8 cellular contexts compared by ENCODE assay signal in genomic region chrX:102517331-102517730, GRCh38. TPM values are rescaled to one million over a fixed set of nuclear protein-coding genes. Genes with fewer than 3 reads are reported as not detected.
DNase-seq lines count a peak whose midpoint lies in the region; ATAC-seq, FAIRE-seq and TF ChIP-seq lines count a peak whose summit lies in the region.

No MANE protein-coding gene starts in this region.

- H4K20me1 ChIP-seq in HepG2 (ENCODE audit: insufficient read depth, low read length) (no peaks in the 10 kb centered on the region), fibroblast of lung (ENCODE audit: control insufficient read depth, extremely low read depth, insufficient read depth, low read length) (no peaks in the 10 kb centered on the region)

- TF ChIP-seq CTCF in HepG2 (CRISPR knock-in tag; IDR thresholded peaks at IDR 0.05) (peak; percentile 36), right lobe of liver (IDR thresholded peaks at IDR 0.05) (peak in 2 of 4 donors; percentile 5 to 20), fibroblast of lung (conservative IDR thresholded peaks at IDR 0.05 in 1 of 2, IDR thresholded peaks at IDR 0.05 in 1 of 2; ENCODE audit: low read depth in 1 of 2, low read length in 2 of 2) (peak; percentile 23 to 24), vagina (IDR thresholded peaks at IDR 0.05) (no peak), right atrium auricular region (IDR thresholded peaks at IDR 0.05) (peak in 1 of 2 donors; percentile 29)

- H3K9me3 Mint-ChIP-seq in activated T-helper 2 cell treated with anti-CD3 and anti-CD28 coated beads, Interferon-gamma antibody, Interleukin-2, Interleukin-4, amounts not matched to agents 10 μg/mL and 5 μg/mL and 100 μg/mL, durations not matched to agents 14 hours and 24 hours and 36 hours, result no peaks in the 10 kb centered on the region

- POLR2A ChIA-PET in HepG2 (lab: Yijun Ruan, JAX), result no interaction called here

- H3K4me1 Mint-ChIP-seq in activated T-helper 2 cell treated with anti-CD3 and anti-CD28 coated beads, Interferon-gamma antibody, Interleukin-2, Interleukin-4, amounts not matched to agents 10 μg/mL and 5 μg/mL and 100 μg/mL, durations not matched to agents 14 hours and 24 hours and 36 hours (ENCODE audit: low read depth), result peaks cover 6% of the 10 kb centered on the region

- H2AFZ ChIP-seq in HepG2 (ENCODE audit: low read length) (no peak overlapping the region), fibroblast of lung (ENCODE audit: low read length) (peak overlapping the region; percentile 19)

- TF ChIP-seq POLR2A in HepG2 (IDR thresholded peaks at IDR 0.05; ENCODE audit: insufficient read depth in 1 of 2, low read depth in 2 of 2, low read length in 2 of 2) (no peak), right lobe of liver (IDR thresholded peaks at IDR 0.05) (no peak), vagina (IDR thresholded peaks at IDR 0.05) (no peak)

- H3K4me1 ChIP-seq in HepG2 (ENCODE audit: insufficient read depth, low read length) (no peaks in the 10 kb centered on the region), right lobe of liver (peaks cover 0 to 6% (median 0%) of the 10 kb centered on the region in 4 donors), fibroblast of lung (ENCODE audit: control insufficient read depth, extremely low read depth, insufficient read depth, low read length) (no peaks in the 10 kb centered on the region), vagina (no peaks in the 10 kb centered on the region), right atrium auricular region (no peaks in the 10 kb centered on the region)

- peak; percentile 73 for FAIRE-seq in HepG2 (lab: Jason Lieb, UNC)

- H3K36me3 Mint-ChIP-seq in activated T-helper 2 cell treated with anti-CD3 and anti-CD28 coated beads, Interferon-gamma antibody, Interleukin-2, Interleukin-4, amounts not matched to agents 10 μg/mL and 5 μg/mL and 100 μg/mL, durations not matched to agents 14 hours and 24 hours and 36 hours (ENCODE audit: low read depth), result no peaks in the 10 kb centered on the region

- ATAC-seq in HepG2 (no peak), right lobe of liver (no peak)

- CTCF ChIA-PET in HepG2 (lab: Yijun Ruan, JAX; ENCODE audit: low intra/inter-chr PET ratio, low total read pairs), result no interaction called here

- H3K36me3 ChIP-seq in HepG2 (replicated peaks in 1 of 2; ENCODE audit: control insufficient read depth in 1 of 2, insufficient read depth in 2 of 2, low read length in 2 of 2) (no peaks in the 10 kb centered on the region), right lobe of liver (no peaks in the 10 kb centered on the region), fibroblast of lung (ENCODE audit: control insufficient read depth, insufficient read depth, low read length) (no peaks in the 10 kb centered on the region), vagina (no peaks in the 10 kb centered on the region), right atrium auricular region (no peaks in the 10 kb centered on the region)

- H3K27me3 ChIP-seq in HepG2 (ENCODE audit: control insufficient read depth in 1 of 2, insufficient read depth in 2 of 2, low read length in 2 of 2), result peaks cover 0 to 1% of the 10 kb centered on the region in 2 experiments; a peak in 1 of 5 replicates
- H3K27me3 ChIP-seq in right lobe of liver, result peaks cover 0 to 17% of the 10 kb centered on the region in 2 donors
- no peaks in the 10 kb centered on the region for H3K27me3 ChIP-seq in fibroblast of lung (ENCODE audit: control insufficient read depth, insufficient read depth, low read length)
- H3K27me3 ChIP-seq in vagina, result no peaks in the 10 kb centered on the region
- peaks cover 0 to 4% of the 10 kb centered on the region in 2 donors for H3K27me3 ChIP-seq in right atrium auricular region

- H3K4me2 ChIP-seq in HepG2 (ENCODE audit: low read depth, low read length), result no peak overlapping the region
- H3K4me2 ChIP-seq in fibroblast of lung (ENCODE audit: extremely low read depth, insufficient read depth, low read length), result peak overlapping the region; percentile 51

- no peak overlapping the region for H3K27ac Mint-ChIP-seq in activated T-helper 2 cell treated with anti-CD3 and anti-CD28 coated beads, Interferon-gamma antibody, Interleukin-2, Interleukin-4, amounts not matched to agents 10 μg/mL and 5 μg/mL and 100 μg/mL, durations not matched to agents 14 hours and 24 hours and 36 hours

- intact Hi-C loops in HepG2 (cut with micrococcal nuclease; ENCODE audit: unreplicated experiment) (no loop called here), right lobe of liver (cut with DNase I) (no loop called here), vagina (cut with DNase I) (no loop called here)
- intact Hi-C loops in activated T-helper 2 cell treated with anti-CD3 and anti-CD28 coated beads, Interferon-gamma antibody, Interleukin-2, Interleukin-4, amounts not matched to agents 10 μg/mL and 5 μg/mL and 100 μg/mL, durations not matched to agents 14 hours and 24 hours and 36 hours (cut with micrococcal nuclease), result no loop called here

- H3K27ac ChIP-seq in HepG2 (ENCODE audit: extremely low read length, insufficient read depth, low read length), result no peak overlapping the region
- H3K27ac ChIP-seq in right lobe of liver, result no peak overlapping the region
- H3K27ac ChIP-seq in fibroblast of lung (ENCODE audit: insufficient read depth, low read length), result no peak overlapping the region
- peak overlapping the region; percentile 68 for H3K27ac ChIP-seq in vagina
- H3K27ac ChIP-seq in right atrium auricular region, result no peak overlapping the region

- H3K4me3 ChIP-seq in HepG2 (replicated peaks in 1 of 3; ENCODE audit: insufficient read depth in 1 of 3, low read depth in 2 of 3, low read length in 3 of 3) (no peak overlapping the region), right lobe of liver (no peak overlapping the region), fibroblast of lung (replicated peaks in 1 of 4; ENCODE audit: control extremely low read depth in 1 of 4, insufficient read depth in 1 of 4, low read depth in 3 of 4, low read length in 4 of 4) (peak overlapping the region in 2 of 4 experiments; percentile 32 to 52), vagina (peak overlapping the region in 1 of 2 donors; percentile 35), right atrium auricular region (peak overlapping the region in 1 of 2 donors; percentile 44)

- TF ChIP-seq EP300 in HepG2 (IDR thresholded peaks at IDR 0.05; ENCODE audit: low read depth in 2 of 2, low read length in 2 of 2) (no peak), HepG2 (CRISPR knock-in tag; IDR thresholded peaks at IDR 0.05; ENCODE audit: borderline replicate concordance) (no peak)

- peaks cover 29% of the 10 kb centered on the region for H3K27me3 Mint-ChIP-seq in activated T-helper 2 cell treated with anti-CD3 and anti-CD28 coated beads, Interferon-gamma antibody, Interleukin-2, Interleukin-4, amounts not matched to agents 10 μg/mL and 5 μg/mL and 100 μg/mL, durations not matched to agents 14 hours and 24 hours and 36 hours (ENCODE audit: low read depth)

- in situ Hi-C loops in HepG2 (cut with HindIII; ENCODE audit: extremely low pct_ligation_motif_present, low pct_unique_long_range_greater_than_20kb), result no loop called here

- H3K79me2 ChIP-seq in HepG2 (ENCODE audit: insufficient read depth, low read length), result no peaks in the 10 kb centered on the region
- no peaks in the 10 kb centered on the region for H3K79me2 ChIP-seq in fibroblast of lung (ENCODE audit: control insufficient read depth, insufficient read depth, low read length)

- H3K4me3 Mint-ChIP-seq in activated T-helper 2 cell treated with anti-CD3 and anti-CD28 coated beads, Interferon-gamma antibody, Interleukin-2, Interleukin-4, amounts not matched to agents 10 μg/mL and 5 μg/mL and 100 μg/mL, durations not matched to agents 14 hours and 24 hours and 36 hours (ENCODE audit: low read depth), result no peak overlapping the region

- DNase-seq in HepG2 (ENCODE audit: low spot score) (no peak), right lobe of liver (no peak), NCI-H748 treated with DMSO at 0.1 percent for 48 hours (lab: John Stamatoyannopoulos, UW) (peak; percentile 26), fibroblast of lung (ENCODE audit: low read depth in 2 of 2) (peak; percentile 8 to 46), vagina (ENCODE audit: extremely low spot score in 2 of 2) (no peak), HuH-7 (ENCODE audit: low spot score) (no peak), right atrium auricular region (ENCODE audit: low spot score) (no peak)
- no peak for DNase-seq in activated T-helper 2 cell treated with anti-CD3 and anti-CD28 coated beads, Interferon-gamma antibody, Interleukin-2, Interleukin-4, amounts not matched to agents 10 μg/mL and 5 μg/mL and 100 μg/mL, durations not matched to agents 14 hours and 24 hours and 36 hours (ENCODE audit: low spot score)

- H3K9me3 ChIP-seq in HepG2 (ENCODE audit: low read length) (no peaks in the 10 kb centered on the region), right lobe of liver (no peaks in the 10 kb centered on the region), fibroblast of lung (ENCODE audit: control insufficient read depth, insufficient read depth, low read depth, low read length) (no peaks in the 10 kb centered on the region), vagina (no peaks in the 10 kb centered on the region), right atrium auricular region (no peaks in the 10 kb centered on the region)

- H3K9ac ChIP-seq in HepG2 (ENCODE audit: insufficient read depth, low read depth, low read length), result no peak overlapping the region
- no peak overlapping the region for H3K9ac ChIP-seq in fibroblast of lung (ENCODE audit: insufficient read depth, low read length)

- no TSS peak for BruUV-seq in HepG2 (replicated peaks; lab: Mats Ljungman, UMichigan)

- no peak for TF ChIP-seq RAD21 in HepG2 (CRISPR knock-in tag; IDR thresholded peaks at IDR 0.05)

- WGBS in HepG2 (ENCODE audit: low lambda C conversion rate), result 40% methylated on average over 7 of the region's 7 CpGs
- WGBS in right lobe of liver (ENCODE audit: insufficient coverage, low coverage, low lambda C conversion rate, missing lambda C conversion rate), result 50% methylated on average over 7 of the region's 7 CpGs

RNA-seq across cellular contexts. Expression of gene TMSB15A, which starts 0.8 kb away (rescaled TPM):
- not detected in 2 replicates for total RNA-seq in HepG2 (2016; rRNA removed; fragmentation: Illumina TruSeq; extraction: Trizol)
- not detected in 2 replicates for total RNA-seq in HepG2 (2016; cell fraction: cytosol; rRNA removed; fragmentation: Illumina TruSeq; extraction: Trizol; ENCODE audit: low read depth)
- not detected in 2 replicates for total RNA-seq in HepG2 (2016; cell fraction: insoluble cytoplasmic fraction; rRNA removed; fragmentation: Illumina TruSeq; extraction: Trizol)
- not detected in 2 replicates for total RNA-seq in HepG2 (2016; cell fraction: membrane; rRNA removed; fragmentation: Illumina TruSeq; extraction: Trizol)
- not detected in 2 replicates for total RNA-seq in HepG2 (2016; cell fraction: nucleus; rRNA removed; fragmentation: Illumina TruSeq; extraction: Trizol)
- polyA plus RNA-seq in HepG2 (2011; rRNA removed), result not detected in 2 replicates
- not detected in 2 replicates for polyA plus RNA-seq in HepG2 (2011; cell fraction: cytosol; rRNA removed)
- not detected in 2 replicates for polyA plus RNA-seq in HepG2 (2011; cell fraction: nucleus; rRNA removed)
- not detected in 2 replicates for polyA plus RNA-seq in HepG2 (2012)
- not detected in 2 replicates for polyA plus RNA-seq in HepG2 (2016; cell fraction: cytosol; fragmentation: Illumina TruSeq; extraction: Trizol; ENCODE audit: low read depth)
- polyA plus RNA-seq in HepG2 (2016; cell fraction: insoluble cytoplasmic fraction; fragmentation: Illumina TruSeq; extraction: Trizol; ENCODE audit: low read depth), result not detected in 2 replicates
- polyA plus RNA-seq in HepG2 (2016; cell fraction: membrane; fragmentation: Illumina TruSeq; extraction: Trizol; ENCODE audit: low read depth), result not detected in 2 replicates
- not detected in 2 replicates for polyA plus RNA-seq in HepG2 (2016; cell fraction: nucleus; fragmentation: Illumina TruSeq; extraction: Trizol; ENCODE audit: insufficient read depth, low read depth)
- not detected in 2 replicates for polyA minus RNA-seq in HepG2 (2011; rRNA and poly(A)+ RNA removed; ENCODE audit: low replicate concordance)
- polyA minus RNA-seq in HepG2 (2011; cell fraction: cytosol; rRNA and poly(A)+ RNA removed), result not detected in 2 replicates
- 0.64 TPM in 1 of 2 replicates, not detected in the other for polyA minus RNA-seq in HepG2 (2011; cell fraction: nucleus; rRNA and poly(A)+ RNA removed)
- not detected for total RNA-seq in right lobe of liver
- 3.6 and 4.1 TPM in 2 replicates for total RNA-seq in fibroblast of lung
- polyA plus RNA-seq in fibroblast of lung, result 18.1 and 36.0 TPM in 2 replicates
- polyA plus RNA-seq in fibroblast of lung (2012), result 9.1 and 18.5 TPM in 2 replicates
- polyA minus RNA-seq in fibroblast of lung (ENCODE audit: low replicate concordance), result 2.6 TPM in 1 of 2 replicates, not detected in the other
- total RNA-seq in vagina, result not detected
- total RNA-seq in activated T-helper 2 cell treated with anti-CD3 and anti-CD28 coated beads, Interferon-gamma antibody, Interleukin-2, Interleukin-4, amounts not matched to agents 10 μg/mL and 5 μg/mL and 100 μg/mL, durations not matched to agents 14 hours and 24 hours and 36 hours, result 0.37 and 0.39 TPM in 2 replicates
- 1 to 10 TPM in 1 of 2 donors, not detected in 1; 1.5 TPM for total RNA-seq in right atrium auricular region

RNA-seq across cellular contexts. Expression of gene TCP11X2, which starts 45.7 kb away (rescaled TPM):
- not detected in 2 replicates for total RNA-seq in HepG2 (2016; rRNA removed; fragmentation: Illumina TruSeq; extraction: Trizol)
- total RNA-seq in HepG2 (2016; cell fraction: cytosol; rRNA removed; fragmentation: Illumina TruSeq; extraction: Trizol; ENCODE audit: low read depth), result not detected in 2 replicates
- total RNA-seq in HepG2 (2016; cell fraction: insoluble cytoplasmic fraction; rRNA removed; fragmentation: Illumina TruSeq; extraction: Trizol), result not detected in 2 replicates
- not detected in 2 replicates for total RNA-seq in HepG2 (2016; cell fraction: membrane; rRNA removed; fragmentation: Illumina TruSeq; extraction: Trizol)
- total RNA-seq in HepG2 (2016; cell fraction: nucleus; rRNA removed; fragmentation: Illumina TruSeq; extraction: Trizol), result not detected in 2 replicates
- polyA plus RNA-seq in HepG2 (2011; rRNA removed), result not detected in 2 replicates
- not detected in 2 replicates for polyA plus RNA-seq in HepG2 (2011; cell fraction: cytosol; rRNA removed)
- polyA plus RNA-seq in HepG2 (2011; cell fraction: nucleus; rRNA removed), result not detected in 2 replicates
- not detected in 2 replicates for polyA plus RNA-seq in HepG2 (2012)
- polyA plus RNA-seq in HepG2 (2016; cell fraction: cytosol; fragmentation: Illumina TruSeq; extraction: Trizol; ENCODE audit: low read depth), result not detected in 2 replicates
- not detected in 2 replicates for polyA plus RNA-seq in HepG2 (2016; cell fraction: insoluble cytoplasmic fraction; fragmentation: Illumina TruSeq; extraction: Trizol; ENCODE audit: low read depth)
- polyA plus RNA-seq in HepG2 (2016; cell fraction: membrane; fragmentation: Illumina TruSeq; extraction: Trizol; ENCODE audit: low read depth), result not detected in 2 replicates
- not detected in 2 replicates for polyA plus RNA-seq in HepG2 (2016; cell fraction: nucleus; fragmentation: Illumina TruSeq; extraction: Trizol; ENCODE audit: insufficient read depth, low read depth)
- not detected in 2 replicates for polyA minus RNA-seq in HepG2 (2011; rRNA and poly(A)+ RNA removed; ENCODE audit: low replicate concordance)
- polyA minus RNA-seq in HepG2 (2011; cell fraction: cytosol; rRNA and poly(A)+ RNA removed), result not detected in 2 replicates
- polyA minus RNA-seq in HepG2 (2011; cell fraction: nucleus; rRNA and poly(A)+ RNA removed), result not detected in 2 replicates
- total RNA-seq in right lobe of liver, result not detected
- total RNA-seq in fibroblast of lung, result not detected in 2 replicates
- polyA plus RNA-seq in fibroblast of lung, result not detected in 2 replicates
- not detected in 2 replicates for polyA plus RNA-seq in fibroblast of lung (2012)
- not detected in 2 replicates for polyA minus RNA-seq in fibroblast of lung (ENCODE audit: low replicate concordance)
- not detected for total RNA-seq in vagina
- total RNA-seq in activated T-helper 2 cell treated with anti-CD3 and anti-CD28 coated beads, Interferon-gamma antibody, Interleukin-2, Interleukin-4, amounts not matched to agents 10 μg/mL and 5 μg/mL and 100 μg/mL, durations not matched to agents 14 hours and 24 hours and 36 hours, result not detected in 2 replicates
- total RNA-seq in right atrium auricular region, result not detected

Comparison
In these comparisons a context has a peak if more than half of its experiments do, and no peak if none do; other contexts are left out.
1. DNase-seq: peak in NCI-H748 treated with DMSO at 0.1 percent for 48 hours (single experiment) and fibroblast of lung (2 of 2); none in HepG2 (single experiment), right lobe of liver (0 of 3), vagina (0 of 2), HuH-7 (single experiment), activated T-helper 2 cell treated with anti-CD3 and anti-CD28 coated beads, Interferon-gamma antibody, Interleukin-2, Interleukin-4, amounts not matched to agents 10 μg/mL and 5 μg/mL and 100 μg/mL, durations not matched to agents 14 hours and 24 hours and 36 hours (single experiment) and right atrium auricular region (single experiment).
2. CTCF ChIP-seq: peak in HepG2 (single experiment) and fibroblast of lung (2 of 2); none in vagina (0 of 3).